8 cellular contexts compared by ENCODE assay signal in the genomic region with DNA sequence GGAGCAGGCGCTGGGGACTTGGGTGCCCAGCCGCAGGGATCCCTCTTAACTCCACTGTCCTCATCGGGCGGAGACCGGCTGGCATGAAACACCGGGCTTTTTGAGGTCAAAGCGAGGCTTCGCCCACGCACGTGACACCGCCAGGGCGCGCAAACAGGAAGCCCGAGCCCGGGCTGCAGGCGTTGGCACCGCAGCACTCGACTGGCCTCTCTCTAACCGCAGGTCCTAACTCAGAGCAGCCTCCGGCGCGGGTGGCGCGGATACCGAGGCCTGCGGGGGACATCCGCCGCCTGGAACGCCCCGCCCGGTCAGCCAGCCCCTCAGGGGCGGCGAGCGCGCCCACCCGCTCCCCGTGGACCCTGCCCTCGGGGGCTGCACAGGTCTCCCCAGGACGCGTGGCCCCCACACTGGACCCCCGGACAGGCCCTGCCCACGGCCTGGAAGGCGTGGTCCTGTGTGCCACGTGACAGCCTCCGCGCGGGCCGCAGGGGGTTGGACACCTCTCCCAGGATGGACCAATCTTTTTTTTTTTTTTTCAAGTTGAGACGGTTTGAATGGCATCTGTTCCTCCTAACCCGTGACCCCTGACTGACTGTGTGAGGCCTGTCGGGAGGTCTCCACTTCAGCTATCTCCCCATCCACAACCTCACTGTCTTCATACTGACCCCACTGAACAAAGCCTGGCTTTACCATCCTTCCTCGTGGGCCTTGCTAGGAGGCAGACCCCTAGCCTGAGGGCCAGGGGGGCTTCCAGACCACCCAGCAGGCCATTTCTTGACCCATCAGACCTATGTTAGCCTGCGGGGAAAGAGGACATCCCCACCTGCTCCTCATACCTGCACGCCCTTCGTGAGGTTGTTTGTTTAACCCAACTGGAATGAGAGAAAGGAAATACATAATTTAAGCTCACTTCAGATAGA. TPM values are rescaled to one million over a fixed set of nuclear protein-coding genes. Genes with fewer than 3 reads are reported as not detected.
DNase-seq lines count a peak whose midpoint lies in the region; ATAC-seq and TF ChIP-seq lines count a peak whose summit lies in the region.

No MANE protein-coding gene starts in this region.

- ATAC-seq in activated CD8-positive, alpha-beta T cell treated with anti-CD3 and anti-CD28 coated beads for 36 hours = peak; percentile 77
- no peak for ATAC-seq in GM18858 (IDR thresholded peaks at IDR 0.05; ENCODE audit: unreplicated experiment)

- no peaks in the 10 kb centered on the region for H3K27me3 ChIP-seq in esophagus (ENCODE audit: control insufficient read depth in 1 of 2, insufficient read depth in 2 of 2, low read length in 2 of 2)

- POLR2A ChIA-PET in activated CD8-positive, alpha-beta T cell treated with anti-CD3 and anti-CD28 coated beads for 36 hours (lab: Charles Lee) = interaction anchor here (0.6 to 1.0 kb wide), 2 partner anchors 76 to 77 kb away, joined by 3 to 5 read pairs; partner anchors contain the start of gene ALDH3A2

- no peaks in the 10 kb centered on the region for H3K9me3 ChIP-seq in esophagus (ENCODE audit: control insufficient read depth in 2 of 2, insufficient read depth in 1 of 2, low read depth in 1 of 2, low read length in 1 of 2)

- H3K36me3 Mint-ChIP-seq in activated CD8-positive, alpha-beta T cell treated with anti-CD3 and anti-CD28 coated beads for 36 hours (ENCODE audit: low read depth) = no peaks in the 10 kb centered on the region

- DNase-seq in GM12864 (ENCODE audit: low read depth) (no peak), putamen (ENCODE audit: low spot score) (peak; percentile 34), ureter (ENCODE audit: low spot score) (peak; percentile 72), NCI-H1436 (lab: John Stamatoyannopoulos, UW) (no peak), NCI-H774 (lab: John Stamatoyannopoulos, UW) (no peak)
- peak; percentile 70 for DNase-seq in activated CD8-positive, alpha-beta T cell treated with anti-CD3 and anti-CD28 coated beads for 36 hours

- no peak overlapping the region for H3K4me3 Mint-ChIP-seq in activated CD8-positive, alpha-beta T cell treated with anti-CD3 and anti-CD28 coated beads for 36 hours

- intact Hi-C loops in activated CD8-positive, alpha-beta T cell treated with anti-CD3 and anti-CD28 coated beads for 36 hours (cut with micrococcal nuclease) = no loop called here

- CTCF ChIA-PET in activated CD8-positive, alpha-beta T cell treated with anti-CD3 and anti-CD28 coated beads for 36 hours (lab: Charles Lee) = no interaction called here

- no peaks in the 10 kb centered on the region for H3K36me3 ChIP-seq in esophagus (ENCODE audit: control insufficient read depth in 2 of 2, insufficient read depth in 2 of 2, low read length in 1 of 2)

- no peaks in the 10 kb centered on the region for H3K9me3 Mint-ChIP-seq in activated CD8-positive, alpha-beta T cell treated with anti-CD3 and anti-CD28 coated beads for 36 hours

- H3K27ac ChIP-seq in esophagus (ENCODE audit: low read depth in 2 of 2, low read length in 1 of 2) = peak overlapping the region; percentile 81 to 95

- 24 to 30% methylated on average over 54 to 55 of the region's 55 CpGs for WGBS in esophagus, 2 donors

- H3K27me3 Mint-ChIP-seq in activated CD8-positive, alpha-beta T cell treated with anti-CD3 and anti-CD28 coated beads for 36 hours = no peaks in the 10 kb centered on the region

- no peak overlapping the region for H3K27ac Mint-ChIP-seq in activated CD8-positive, alpha-beta T cell treated with anti-CD3 and anti-CD28 coated beads for 36 hours

- H3K4me3 ChIP-seq in GM12864 (ENCODE audit: low read depth, low read length) (peak overlapping the region; percentile 20), esophagus (ENCODE audit: low read depth in 1 of 2, low read length in 2 of 2) (peak overlapping the region; percentile 13 to 44)

- H3K4me1 ChIP-seq in esophagus (ENCODE audit: control insufficient read depth in 2 of 2, insufficient read depth in 2 of 2, low read length in 1 of 2) = peaks cover 11 to 36% of the 10 kb centered on the region in 2 donors

- TF ChIP-seq CTCF in GM12864 (IDR thresholded peaks at IDR 0.05; ENCODE audit: low read depth, low read length, missing control alignments) = no peak
- no peak for TF ChIP-seq CTCF in activated CD8-positive, alpha-beta T cell treated with anti-CD3 and anti-CD28 coated beads for 36 hours (IDR thresholded peaks at IDR 0.05)

- peaks cover 13% of the 10 kb centered on the region for H3K4me1 Mint-ChIP-seq in activated CD8-positive, alpha-beta T cell treated with anti-CD3 and anti-CD28 coated beads for 36 hours (ENCODE audit: low read depth)

RNA-seq across cellular contexts. Expression of gene SLC47A2, which starts 8.4 kb away (rescaled TPM):
- not detected for total RNA-seq in activated CD8-positive, alpha-beta T cell treated with anti-CD3 and anti-CD28 coated beads for 36 hours
- polyA plus RNA-seq in esophagus = 1 to 10 TPM; 1.1 to 2.7 TPM
- not detected for total RNA-seq in ureter

RNA-seq across cellular contexts. Expression of gene ALDH3A1, which starts 23.3 kb away (rescaled TPM):
- under 1 TPM; 0.38 to 0.92 TPM for total RNA-seq in activated CD8-positive, alpha-beta T cell treated with anti-CD3 and anti-CD28 coated beads for 36 hours
- polyA plus RNA-seq in esophagus = 100 to 1,000 TPM; 202 to 673 TPM
- total RNA-seq in ureter = 1.2 TPM

Comparison
In these comparisons a context has a peak if more than half of its experiments do, and no peak if none do; other contexts are left out.
1. DNase-seq: peak in activated CD8-positive, alpha-beta T cell treated with anti-CD3 and anti-CD28 coated beads for 36 hours (single experiment), putamen (single experiment) and ureter (single experiment); none in GM12864 (single experiment), NCI-H1436 (single experiment) and NCI-H774 (single experiment).